In the genomic region with DNA sequence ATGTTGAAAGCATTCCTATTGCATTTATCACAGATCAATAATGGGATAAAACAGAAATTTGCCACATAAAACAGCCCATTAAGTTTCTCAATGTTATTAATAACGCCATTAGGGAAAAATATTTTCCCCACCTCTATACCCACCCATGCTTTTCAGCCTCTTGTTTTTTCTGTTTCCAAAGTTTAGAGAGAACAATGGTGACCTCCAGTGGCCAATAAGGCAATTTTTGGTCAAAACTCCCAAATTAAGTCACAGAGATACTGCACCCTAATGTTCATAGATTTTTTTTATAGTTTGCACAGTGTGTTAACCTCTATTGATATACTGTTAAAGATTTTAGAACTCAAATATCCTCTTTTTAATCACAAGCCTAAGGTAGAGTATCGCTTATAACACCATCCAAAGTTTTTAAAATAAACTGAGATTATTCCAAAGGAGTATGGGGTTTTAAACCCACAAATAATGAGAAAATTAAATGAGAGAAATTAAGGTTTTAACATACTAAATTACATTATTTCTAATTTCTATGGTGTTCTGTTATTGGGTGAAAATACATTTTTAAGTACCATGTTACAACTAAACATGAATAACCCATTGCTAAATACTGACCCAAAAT, we compare ENCODE assay signal across 8 cellular contexts.
A peak's percentile ranks its signal among the peaks of the same experiment; 100 is the strongest.
DNase-seq lines count a peak whose midpoint lies in the region; ATAC-seq, FAIRE-seq and TF ChIP-seq lines count a peak whose summit lies in the region.

No MANE protein-coding gene starts in this region.

- no peaks in the 10 kb centered on the region for H3K4me1 ChIP-seq in astrocyte (ENCODE audit: insufficient read depth, low read length)
- H3K4me1 ChIP-seq in mesendoderm (ENCODE audit: control insufficient read depth, low read depth, low read length) = no peaks in the 10 kb centered on the region

- H3K9me3 ChIP-seq in astrocyte (ENCODE audit: insufficient read depth, low read depth, low read length) = no peaks in the 10 kb centered on the region

- H3K23ac ChIP-seq in mesendoderm (ENCODE audit: low read length) = no peak overlapping the region

- H3K18ac ChIP-seq in mesendoderm (ENCODE audit: low read length) = no peak overlapping the region

- no peak overlapping the region for H3K4me2 ChIP-seq in astrocyte (ENCODE audit: low read length)
- H3K4me2 ChIP-seq in mesendoderm (ENCODE audit: low read length) = no peak overlapping the region

- no peak overlapping the region for H2AK5ac ChIP-seq in mesendoderm (ENCODE audit: low read length)

- no peak for FAIRE-seq in astrocyte (lab: Jason Lieb, UNC)

- H3K27ac Mint-ChIP-seq in HFFc6 (no peak overlapping the region), astrocyte (ENCODE audit: unreplicated experiment) (no peak overlapping the region)

- H3K4me3 Mint-ChIP-seq in HFFc6 (no peak overlapping the region), astrocyte (ENCODE audit: unreplicated experiment) (no peak overlapping the region)

- H3K79me1 ChIP-seq in mesendoderm (ENCODE audit: low read length) = no peaks in the 10 kb centered on the region

- DNase-seq in D341Med (ENCODE audit: low spot score) (peak; percentile 37), HFFc6 (peak; percentile 15), astrocyte (ENCODE audit: low read depth) (no peak), mesendoderm (peak; percentile 13), cortex of kidney (lab: John Stamatoyannopoulos, UW) (no peak), COR-L47 (lab: John Stamatoyannopoulos, UW) (no peak), NCI-H1436 treated with DMSO at 0.1 percent for 48 hours (lab: John Stamatoyannopoulos, UW) (no peak)

- H3K4me1 Mint-ChIP-seq in HFFc6 (ENCODE audit: low read depth) (peaks cover 8% of the 10 kb centered on the region), astrocyte (ENCODE audit: low read depth, unreplicated experiment) (no peaks in the 10 kb centered on the region)

- H3K36me3 Mint-ChIP-seq in HFFc6 (ENCODE audit: low read depth) = no peaks in the 10 kb centered on the region
- H3K36me3 Mint-ChIP-seq in astrocyte (ENCODE audit: low read depth, unreplicated experiment) = no peaks in the 10 kb centered on the region

- H3K4me3 ChIP-seq in astrocyte (ENCODE audit: insufficient read depth, low read depth, low read length) = no peak overlapping the region
- no peak overlapping the region for H3K4me3 ChIP-seq in mesendoderm (ENCODE audit: low read length)

- H3K27me3 Mint-ChIP-seq in HFFc6 (ENCODE audit: insufficient read depth) (peaks cover 7% of the 10 kb centered on the region), astrocyte (ENCODE audit: low read depth, unreplicated experiment) (no peaks in the 10 kb centered on the region)

- no CpG with 5 or more reads among the region's 2 CpGs for whole genome bisulfite sequencing in mesendoderm (ENCODE audit: extremely low coverage, insufficient coverage, low lambda C conversion rate)

- no peaks in the 10 kb centered on the region for H3K27me3 ChIP-seq in astrocyte (ENCODE audit: insufficient read depth, low read length)
- no peaks in the 10 kb centered on the region for H3K27me3 ChIP-seq in mesendoderm (ENCODE audit: insufficient read depth, low read length, poor library complexity)

- H3K9me3 Mint-ChIP-seq in HFFc6 = no peaks in the 10 kb centered on the region
- H3K9me3 Mint-ChIP-seq in astrocyte (ENCODE audit: unreplicated experiment) = no peaks in the 10 kb centered on the region

- H2AFZ ChIP-seq in astrocyte (ENCODE audit: low read depth, low read length) = no peak overlapping the region

- H2BK5ac ChIP-seq in mesendoderm (ENCODE audit: low read length) = no peak overlapping the region

- H3K27ac ChIP-seq in astrocyte (ENCODE audit: low read depth, low read length) (no peak overlapping the region), mesendoderm (ENCODE audit: low read depth, low read length) (no peak overlapping the region)

- H3K79me2 ChIP-seq in astrocyte (ENCODE audit: insufficient read depth, low read length) = no peaks in the 10 kb centered on the region
- H3K79me2 ChIP-seq in mesendoderm (ENCODE audit: control insufficient read depth, insufficient read depth, low read length) = no peaks in the 10 kb centered on the region

- H3K36me3 ChIP-seq in astrocyte (ENCODE audit: insufficient read depth, low read length) (no peaks in the 10 kb centered on the region), mesendoderm (ENCODE audit: control insufficient read depth, insufficient read depth, low read length) (no peaks in the 10 kb centered on the region)

- H3K9ac ChIP-seq in astrocyte (ENCODE audit: low read length) (no peak overlapping the region), mesendoderm (ENCODE audit: low read length) (no peak overlapping the region)

- H4K5ac ChIP-seq in mesendoderm (ENCODE audit: low read length) = no peak overlapping the region

- H2BK15ac ChIP-seq in mesendoderm (replicated peaks; ENCODE audit: low read depth) = no peak overlapping the region

- no peak for ATAC-seq in HG03378 (IDR thresholded peaks at IDR 0.05; ENCODE audit: unreplicated experiment)

- TF ChIP-seq CTCF in HFFc6 (IDR thresholded peaks at IDR 0.05) (peak; percentile 78), astrocyte (IDR thresholded peaks at IDR 0.05; ENCODE audit: insufficient read depth, low read depth, low read length) (peak; percentile 34)

- H4K20me1 ChIP-seq in astrocyte (ENCODE audit: insufficient read depth, low read length) = no peaks in the 10 kb centered on the region

- H2BK120ac ChIP-seq in mesendoderm (ENCODE audit: low read depth, low read length) = no peak overlapping the region

- no peak overlapping the region for H3K56ac ChIP-seq in mesendoderm (ENCODE audit: low read length)

- H4K8ac ChIP-seq in mesendoderm (ENCODE audit: low read depth, low read length) = no peak overlapping the region

- H3K4ac ChIP-seq in mesendoderm (ENCODE audit: low read depth, low read length) = no peak overlapping the region

Comparison
In these comparisons a context has a peak if more than half of its experiments do, and no peak if none do; other contexts are left out.
1. DNase-seq: peak in D341Med (single experiment), HFFc6 (single experiment) and mesendoderm (single experiment); none in astrocyte (single experiment), cortex of kidney (single experiment), COR-L47 (single experiment) and NCI-H1436 treated with DMSO at 0.1 percent for 48 hours (single experiment).